In the genomic region with DNA sequence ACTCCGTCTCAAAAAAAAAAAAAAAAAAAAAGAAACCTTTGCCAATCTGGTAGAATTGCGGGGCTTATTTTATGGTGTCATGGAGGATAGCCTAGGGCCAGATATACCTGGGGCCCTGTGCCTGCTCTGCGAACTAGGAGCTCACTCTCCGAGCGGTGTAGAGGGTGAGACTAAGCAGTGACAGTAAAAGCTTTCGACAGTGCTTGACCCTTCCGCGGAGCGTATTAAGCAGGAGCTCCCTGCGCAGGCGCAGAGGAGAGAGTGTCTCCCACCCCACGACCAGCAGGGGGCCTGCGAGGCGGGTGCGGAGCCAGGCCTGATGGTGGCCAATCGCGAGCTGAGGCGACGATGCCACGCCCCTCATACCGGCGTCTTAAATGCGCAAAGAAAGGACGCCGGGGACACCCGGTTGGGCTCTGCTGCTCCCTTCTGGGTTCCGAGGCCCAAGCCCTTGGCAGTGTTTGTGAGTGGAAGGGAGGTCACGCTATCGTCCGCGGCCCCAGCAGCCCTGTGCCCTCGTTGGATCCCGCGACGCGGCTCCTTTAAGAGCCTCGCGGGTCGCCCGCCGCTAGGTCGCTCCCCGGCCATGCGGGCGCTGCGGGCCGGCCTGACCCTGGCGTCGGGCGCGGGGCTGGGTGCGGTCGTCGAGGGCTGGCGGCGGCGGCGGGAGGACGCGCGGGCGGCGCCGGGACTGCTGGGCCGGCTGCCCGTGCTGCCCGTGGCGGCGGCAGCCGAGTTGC, we compare ENCODE assay signal across 8 cellular contexts. TPM values are rescaled to one million over a fixed set of nuclear protein-coding genes. Genes with fewer than 3 reads are reported as not detected.
DNase-seq lines count a peak whose midpoint lies in the region; ATAC-seq and TF ChIP-seq lines count a peak whose summit lies in the region.

TSS of gene ENDOG (plus strand) at position 402 of the 740 bp plus-strand sequence. CDS start at position 587, 185 bp downstream.

- peak within 1 kb of the TSS; percentile 18 for H2BK120ac ChIP-seq in trophoblast cell (ENCODE audit: insufficient read depth, low read length, poor library complexity)

- CTCF ChIA-PET in T-cell (lab: Charles Lee): interaction anchor here (0.5 to 3.6 kb wide), 20 partner anchors 9 to 542 kb away, joined by 3 to 26 read pairs (median 4); partner anchors contain the start of genes SPOUT1 (in 2 of the 2), SH3GLB2 (in 1 of the 2), SWI5 (in 1 of the 2) and ZDHHC12 (in 1 of the 2)

- TF ChIP-seq CTCF in GM12875 (IDR thresholded peaks at IDR 0.05; ENCODE audit: borderline replicate concordance, insufficient read depth, low read depth, low read length): peak; percentile 100
- peak; percentile 96 to 99 (median 98) for TF ChIP-seq CTCF in transverse colon (IDR thresholded peaks at IDR 0.05)

- H3K4me2 ChIP-seq in trophoblast cell (ENCODE audit: low read length): peak within 1 kb of the TSS; percentile 93

- H3K27ac ChIP-seq in adipose tissue (ENCODE audit: low read depth, low read length): no peak within 1 kb of the TSS
- H3K27ac ChIP-seq in trophoblast cell (ENCODE audit: low read depth, low read length): no peak within 1 kb of the TSS
- peak within 1 kb of the TSS; percentile 84 to 95 (median 90) for H3K27ac ChIP-seq in transverse colon

- H3K9me3 ChIP-seq in trophoblast cell (ENCODE audit: insufficient read depth, low read depth, low read length) (no peaks in the 10 kb centered on the region), transverse colon (no peaks in the 10 kb centered on the region)

- WGBS in adipose tissue, 3 donors: 0% methylated on average over 63 to 70 of the region's 70 CpGs
- no CpG with 5 or more reads among the region's 70 CpGs for WGBS in trophoblast cell (ENCODE audit: extremely low coverage, insufficient coverage, insufficient read length)
- 1 to 6% methylated on average over 3 to 69 of the region's 70 CpGs for WGBS in transverse colon (ENCODE audit: low coverage in 1 of 2), 2 donors

- H3K27me3 ChIP-seq in trophoblast cell (ENCODE audit: insufficient read depth, low read length) (no peaks in the 10 kb centered on the region), transverse colon (no peaks in the 10 kb centered on the region)

- H3K4me1 Mint-ChIP-seq in T-cell: peaks cover 13 to 25% (median 25%) of the 10 kb centered on the region in 3 donors

- peak within 1 kb of the TSS; percentile 68 for H4K91ac ChIP-seq in trophoblast cell (ENCODE audit: low read depth, low read length)

- peak within 1 kb of the TSS; percentile 80 to 88 for H3K27ac Mint-ChIP-seq in T-cell

- H3K18ac ChIP-seq in trophoblast cell (ENCODE audit: low read length): peak within 1 kb of the TSS; percentile 56

- H3K4me3 ChIP-seq in GM12875 (ENCODE audit: low read depth, low read length) (peak within 1 kb of the TSS; percentile 58), trophoblast cell (ENCODE audit: low read depth, low read length) (peak within 1 kb of the TSS; percentile 81), transverse colon (peak within 1 kb of the TSS; percentile 57 to 69 (median 58))

- peak within 1 kb of the TSS; percentile 67 for H4K8ac ChIP-seq in trophoblast cell (ENCODE audit: low read depth, low read length)

- H3K23ac ChIP-seq in trophoblast cell (ENCODE audit: low read length): no peak within 1 kb of the TSS

- H3K27me3 Mint-ChIP-seq in T-cell: no peaks in the 10 kb centered on the region

- H4K12ac ChIP-seq in trophoblast cell (ENCODE audit: low read depth, low read length): peak within 1 kb of the TSS; percentile 49

- H3K36me3 ChIP-seq in trophoblast cell (ENCODE audit: control insufficient read depth in 1 of 2, insufficient read depth in 2 of 2, low read length in 2 of 2) (peaks cover 24% of the 10 kb centered on the region in 2 experiments), transverse colon (no peaks in the 10 kb centered on the region)

- peaks cover 1% of the 10 kb centered on the region for H3K79me2 ChIP-seq in trophoblast cell (ENCODE audit: control insufficient read depth, insufficient read depth, low read length, poor library complexity)

- peak; percentile 94 for DNase-seq in NCI-H1436 treated with DMSO at 0.1 percent for 48 hours (lab: John Stamatoyannopoulos, UW)
- DNase-seq in T-cell: peak; percentile 89 to 98 (median 95)
- peak; percentile 99 for DNase-seq in cardiac septum (ENCODE audit: low spot score)
- peak; percentile 98 to 100 for DNase-seq in trophoblast cell
- peak; percentile 99 for DNase-seq in transverse colon

- in situ Hi-C loops in transverse colon (cut with MboI; ENCODE audit: low pct_ligation_motif_present in 1 of 4, low pct_unique_long_range_greater_than_20kb in 1 of 4, low sequenced_read_pairs in 3 of 4): no loop called here

- no peak within 1 kb of the TSS for H2AK5ac ChIP-seq in trophoblast cell (ENCODE audit: low read length)

- peaks cover 4% of the 10 kb centered on the region for H3K79me1 ChIP-seq in trophoblast cell (ENCODE audit: low read length)

- POLR2A ChIA-PET in T-cell (lab: Charles Lee): interaction anchor here (0.7 to 1.2 kb wide), 3 partner anchors 12 to 263 kb away, joined by 3 to 8 read pairs (median 4); partner anchors contain the start of gene SPOUT1 (in 2 of the 2)

- H2BK5ac ChIP-seq in trophoblast cell (ENCODE audit: low read depth, low read length, poor library complexity): peak within 1 kb of the TSS; percentile 38

- peak; percentile 76 for TF ChIP-seq POLR2A in transverse colon (IDR thresholded peaks at IDR 0.05)

- peaks cover 6% of the 10 kb centered on the region for H3K36me3 Mint-ChIP-seq in T-cell

- H2AFZ ChIP-seq in trophoblast cell (ENCODE audit: insufficient read depth, low read length, poor library complexity): peak within 1 kb of the TSS; percentile 65

- H3K4me3 Mint-ChIP-seq in T-cell: peak within 1 kb of the TSS; percentile 81 to 85 (median 83)

- H3K9me3 Mint-ChIP-seq in T-cell: no peaks in the 10 kb centered on the region

- intact Hi-C loops in cardiac septum (cut with DNase I) (loop anchor here (1.0 to 5.0 kb wide), 2 partner anchors 31 to 116 kb away; partner anchors contain the start of genes PKN3 and TBC1D13), transverse colon (cut with DNase I; ENCODE audit: low total_unique reads) (no loop called here)

- TF ChIP-seq EP300 in transverse colon (IDR thresholded peaks at IDR 0.05; ENCODE audit: low read depth): no peak

- H2BK12ac ChIP-seq in trophoblast cell (ENCODE audit: low read length): no peak within 1 kb of the TSS

- H3K9ac ChIP-seq in trophoblast cell (ENCODE audit: low read length): peak within 1 kb of the TSS; percentile 6

- H3K4me1 ChIP-seq in trophoblast cell (ENCODE audit: control insufficient read depth in 1 of 2, insufficient read depth in 2 of 2, low read length in 2 of 2) (peaks cover 11 to 13% of the 10 kb centered on the region in 2 experiments), transverse colon (peaks cover 10 to 18% (median 16%) of the 10 kb centered on the region in 4 donors)

- ATAC-seq in HG02798 (IDR thresholded peaks at IDR 0.05; ENCODE audit: poor library complexity, unreplicated experiment): peak; percentile 91
- ATAC-seq in T-cell (replicated peaks in 1 of 4): peak; percentile 92 to 96 (median 92)

- no peak within 1 kb of the TSS for H3K4ac ChIP-seq in trophoblast cell (ENCODE audit: low read depth, low read length)

- H3K14ac ChIP-seq in trophoblast cell (ENCODE audit: low read length): peak within 1 kb of the TSS; percentile 55

RNA-seq across cellular contexts. Expression of gene ENDOG, which starts in this region (rescaled TPM):
- total RNA-seq in T-cell (10 to 100 TPM; 11.3 to 31.1 (median 25.1) TPM), cardiac septum (47.1 TPM), transverse colon (10 to 100 TPM; 29.7 to 83.0 (median 52.8) TPM)
- polyA plus RNA-seq in adipose tissue: 10 to 100 TPM; 11.4 to 22.6 (median 22.0) TPM
- 9.7 and 10.2 TPM in 2 replicates for polyA plus RNA-seq in trophoblast cell (2013)

Comparison
In these comparisons a context has a peak if more than half of its experiments do, and no peak if none do; other contexts are left out.
1. H3K27ac ChIP-seq: peak in transverse colon (4 of 4); none in adipose tissue (single experiment) and trophoblast cell (single experiment).
2. Peak in every context shown above with its lines, with median percentiles within 50 percentile points of each other: H3K4me3 ChIP-seq and DNase-seq.